Comparison of ENCODE assay signal across 1 cellular context in the genomic region with DNA sequence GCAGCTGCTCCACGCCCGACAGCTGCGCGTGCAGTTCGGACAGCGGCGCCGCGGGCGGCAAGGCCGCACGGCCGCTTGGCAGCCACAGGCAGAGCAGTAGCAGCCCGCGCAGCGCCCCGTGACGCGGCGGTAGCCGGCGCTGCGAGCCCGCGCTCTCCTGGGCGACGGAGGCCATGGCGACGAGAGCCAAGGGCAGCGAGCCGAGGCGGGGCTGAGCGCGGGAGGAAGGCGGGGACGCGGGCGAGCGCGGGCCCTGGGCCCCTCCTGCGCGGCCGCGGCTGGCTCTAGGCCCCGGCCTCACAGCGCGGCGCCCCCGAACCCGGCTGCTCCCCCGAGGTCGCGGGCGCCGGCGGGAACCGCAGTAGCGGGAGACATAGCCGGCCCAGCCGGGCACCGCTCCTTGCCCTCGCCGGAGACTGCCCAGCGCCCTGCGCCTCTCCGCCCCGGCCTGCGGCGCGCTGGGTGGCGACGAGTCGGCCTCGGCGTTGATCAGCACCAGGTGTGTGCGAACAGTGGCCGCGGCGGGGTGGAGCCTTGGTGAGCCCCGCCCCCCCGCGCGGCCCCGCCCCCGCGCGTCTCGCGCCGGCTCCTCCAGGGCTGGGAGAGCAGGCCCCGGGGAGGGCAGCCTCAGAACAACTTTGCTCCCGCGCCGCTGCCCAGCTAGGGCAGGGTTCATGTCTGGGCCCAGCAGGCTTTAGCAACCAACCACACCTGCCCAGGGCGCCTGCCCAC.
TF ChIP-seq lines count a peak whose summit lies in the region.

A gene with protein sequence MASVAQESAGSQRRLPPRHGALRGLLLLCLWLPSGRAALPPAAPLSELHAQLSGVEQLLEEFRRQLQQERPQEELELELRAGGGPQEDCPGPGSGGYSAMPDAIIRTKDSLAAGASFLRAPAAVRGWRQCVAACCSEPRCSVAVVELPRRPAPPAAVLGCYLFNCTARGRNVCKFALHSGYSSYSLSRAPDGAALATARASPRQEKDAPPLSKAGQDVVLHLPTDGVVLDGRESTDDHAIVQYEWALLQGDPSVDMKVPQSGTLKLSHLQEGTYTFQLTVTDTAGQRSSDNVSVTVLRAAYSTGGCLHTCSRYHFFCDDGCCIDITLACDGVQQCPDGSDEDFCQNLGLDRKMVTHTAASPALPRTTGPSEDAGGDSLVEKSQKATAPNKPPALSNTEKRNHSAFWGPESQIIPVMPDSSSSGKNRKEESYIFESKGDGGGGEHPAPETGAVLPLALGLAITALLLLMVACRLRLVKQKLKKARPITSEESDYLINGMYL (minus strand): TSS at position 514 of the 732 bp plus-strand sequence. CDS start 339 bp downstream, at position 175.

TF ChIP-seq in HepG2, 621 proteins besides CTCF, POLR2A, EP300 and RAD21 (continued from another document and continues in another):
- TF ChIP-seq, protein P1, sequence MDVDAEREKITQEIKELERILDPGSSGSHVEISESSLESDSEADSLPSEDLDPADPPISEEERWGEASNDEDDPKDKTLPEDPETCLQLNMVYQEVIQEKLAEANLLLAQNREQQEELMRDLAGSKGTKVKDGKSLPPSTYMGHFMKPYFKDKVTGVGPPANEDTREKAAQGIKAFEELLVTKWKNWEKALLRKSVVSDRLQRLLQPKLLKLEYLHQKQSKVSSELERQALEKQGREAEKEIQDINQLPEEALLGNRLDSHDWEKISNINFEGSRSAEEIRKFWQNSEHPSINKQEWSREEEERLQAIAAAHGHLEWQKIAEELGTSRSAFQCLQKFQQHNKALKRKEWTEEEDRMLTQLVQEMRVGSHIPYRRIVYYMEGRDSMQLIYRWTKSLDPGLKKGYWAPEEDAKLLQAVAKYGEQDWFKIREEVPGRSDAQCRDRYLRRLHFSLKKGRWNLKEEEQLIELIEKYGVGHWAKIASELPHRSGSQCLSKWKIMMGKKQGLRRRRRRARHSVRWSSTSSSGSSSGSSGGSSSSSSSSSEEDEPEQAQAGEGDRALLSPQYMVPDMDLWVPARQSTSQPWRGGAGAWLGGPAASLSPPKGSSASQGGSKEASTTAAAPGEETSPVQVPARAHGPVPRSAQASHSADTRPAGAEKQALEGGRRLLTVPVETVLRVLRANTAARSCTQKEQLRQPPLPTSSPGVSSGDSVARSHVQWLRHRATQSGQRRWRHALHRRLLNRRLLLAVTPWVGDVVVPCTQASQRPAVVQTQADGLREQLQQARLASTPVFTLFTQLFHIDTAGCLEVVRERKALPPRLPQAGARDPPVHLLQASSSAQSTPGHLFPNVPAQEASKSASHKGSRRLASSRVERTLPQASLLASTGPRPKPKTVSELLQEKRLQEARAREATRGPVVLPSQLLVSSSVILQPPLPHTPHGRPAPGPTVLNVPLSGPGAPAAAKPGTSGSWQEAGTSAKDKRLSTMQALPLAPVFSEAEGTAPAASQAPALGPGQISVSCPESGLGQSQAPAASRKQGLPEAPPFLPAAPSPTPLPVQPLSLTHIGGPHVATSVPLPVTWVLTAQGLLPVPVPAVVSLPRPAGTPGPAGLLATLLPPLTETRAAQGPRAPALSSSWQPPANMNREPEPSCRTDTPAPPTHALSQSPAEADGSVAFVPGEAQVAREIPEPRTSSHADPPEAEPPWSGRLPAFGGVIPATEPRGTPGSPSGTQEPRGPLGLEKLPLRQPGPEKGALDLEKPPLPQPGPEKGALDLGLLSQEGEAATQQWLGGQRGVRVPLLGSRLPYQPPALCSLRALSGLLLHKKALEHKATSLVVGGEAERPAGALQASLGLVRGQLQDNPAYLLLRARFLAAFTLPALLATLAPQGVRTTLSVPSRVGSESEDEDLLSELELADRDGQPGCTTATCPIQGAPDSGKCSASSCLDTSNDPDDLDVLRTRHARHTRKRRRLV (CRISPR knock-in tag; IDR thresholded peaks at IDR 0.05) = no peak
- TF ChIP-seq HDAC2 (CRISPR knock-in tag; IDR thresholded peaks at IDR 0.05) = peak; percentile 61
- TF ChIP-seq GLI4 (CRISPR knock-in tag; IDR thresholded peaks at IDR 0.05; ENCODE audit: borderline replicate concordance) = 0 out of 2 replicates have a peak, but pooled peaks have one; percentile 65
- TF ChIP-seq RXRA (CRISPR knock-in tag; IDR thresholded peaks at IDR 0.05) = peak; percentile 80; the same call in 1 of the 2 replicates
- TF ChIP-seq, protein P2, sequence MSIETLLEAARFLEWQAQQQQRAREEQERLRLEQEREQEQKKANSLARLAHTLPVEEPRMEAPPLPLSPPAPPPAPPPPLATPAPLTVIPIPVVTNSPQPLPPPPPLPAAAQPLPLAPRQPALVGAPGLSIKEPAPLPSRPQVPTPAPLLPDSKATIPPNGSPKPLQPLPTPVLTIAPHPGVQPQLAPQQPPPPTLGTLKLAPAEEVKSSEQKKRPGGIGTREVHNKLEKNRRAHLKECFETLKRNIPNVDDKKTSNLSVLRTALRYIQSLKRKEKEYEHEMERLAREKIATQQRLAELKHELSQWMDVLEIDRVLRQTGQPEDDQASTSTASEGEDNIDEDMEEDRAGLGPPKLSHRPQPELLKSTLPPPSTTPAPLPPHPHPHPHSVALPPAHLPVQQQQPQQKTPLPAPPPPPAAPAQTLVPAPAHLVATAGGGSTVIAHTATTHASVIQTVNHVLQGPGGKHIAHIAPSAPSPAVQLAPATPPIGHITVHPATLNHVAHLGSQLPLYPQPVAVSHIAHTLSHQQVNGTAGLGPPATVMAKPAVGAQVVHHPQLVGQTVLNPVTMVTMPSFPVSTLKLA (IDR thresholded peaks at IDR 0.05) = no peak
- TF ChIP-seq ZNF253 (CRISPR knock-in tag; IDR thresholded peaks at IDR 0.05; ENCODE audit: borderline replicate concordance) = no peak
- TF ChIP-seq HOXA9 (CRISPR knock-in tag; IDR thresholded peaks at IDR 0.05; ENCODE audit: borderline replicate concordance) = peak; percentile 89
- no peak for TF ChIP-seq SYNCRIP (IDR thresholded peaks at IDR 0.05; ENCODE audit: insufficient read depth, low read depth, low read length)
- TF ChIP-seq ZNF367 (CRISPR knock-in tag; IDR thresholded peaks at IDR 0.05; ENCODE audit: borderline replicate concordance) = peak; percentile 36; the same call in 1 of the 2 replicates
- no peak for TF ChIP-seq ARNTL (CRISPR knock-in tag; IDR thresholded peaks at IDR 0.05)
- no peak for TF ChIP-seq EEA1 (CRISPR knock-in tag; IDR thresholded peaks at IDR 0.05; ENCODE audit: borderline replicate concordance)
- peak; percentile 76; the same call in 1 of the 2 replicates for TF ChIP-seq ZFP36L2 (CRISPR knock-in tag; IDR thresholded peaks at IDR 0.05)
- TF ChIP-seq GABPB1 (CRISPR knock-in tag; IDR thresholded peaks at IDR 0.05) = peak; percentile 72; the same call in 1 of the 2 replicates
- no peak for TF ChIP-seq SUZ12 (IDR thresholded peaks at IDR 0.05; ENCODE audit: low read depth, low read length)
- TF ChIP-seq, protein P3, sequence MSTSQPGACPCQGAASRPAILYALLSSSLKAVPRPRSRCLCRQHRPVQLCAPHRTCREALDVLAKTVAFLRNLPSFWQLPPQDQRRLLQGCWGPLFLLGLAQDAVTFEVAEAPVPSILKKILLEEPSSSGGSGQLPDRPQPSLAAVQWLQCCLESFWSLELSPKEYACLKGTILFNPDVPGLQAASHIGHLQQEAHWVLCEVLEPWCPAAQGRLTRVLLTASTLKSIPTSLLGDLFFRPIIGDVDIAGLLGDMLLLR (CRISPR knock-in tag; IDR thresholded peaks at IDR 0.05) = no peak; the same call in 1 of the 2 replicates
- TF ChIP-seq SRSF1 (optimal IDR thresholded peaks at IDR 0.05; ENCODE audit: low read depth, low read length) = no peak
- no peak for TF ChIP-seq ZNF282 (IDR thresholded peaks at IDR 0.05; ENCODE audit: partially characterized antibody)
- TF ChIP-seq GABPA (IDR thresholded peaks at IDR 0.05; ENCODE audit: low read depth, low read length) = no peak
- no peak for TF ChIP-seq GABPA (CRISPR knock-in tag; IDR thresholded peaks at IDR 0.05; ENCODE audit: low read depth)
- peak; percentile 77 for TF ChIP-seq HDAC1 (CRISPR knock-in tag; IDR thresholded peaks at IDR 0.05)
- TF ChIP-seq, protein P4, sequence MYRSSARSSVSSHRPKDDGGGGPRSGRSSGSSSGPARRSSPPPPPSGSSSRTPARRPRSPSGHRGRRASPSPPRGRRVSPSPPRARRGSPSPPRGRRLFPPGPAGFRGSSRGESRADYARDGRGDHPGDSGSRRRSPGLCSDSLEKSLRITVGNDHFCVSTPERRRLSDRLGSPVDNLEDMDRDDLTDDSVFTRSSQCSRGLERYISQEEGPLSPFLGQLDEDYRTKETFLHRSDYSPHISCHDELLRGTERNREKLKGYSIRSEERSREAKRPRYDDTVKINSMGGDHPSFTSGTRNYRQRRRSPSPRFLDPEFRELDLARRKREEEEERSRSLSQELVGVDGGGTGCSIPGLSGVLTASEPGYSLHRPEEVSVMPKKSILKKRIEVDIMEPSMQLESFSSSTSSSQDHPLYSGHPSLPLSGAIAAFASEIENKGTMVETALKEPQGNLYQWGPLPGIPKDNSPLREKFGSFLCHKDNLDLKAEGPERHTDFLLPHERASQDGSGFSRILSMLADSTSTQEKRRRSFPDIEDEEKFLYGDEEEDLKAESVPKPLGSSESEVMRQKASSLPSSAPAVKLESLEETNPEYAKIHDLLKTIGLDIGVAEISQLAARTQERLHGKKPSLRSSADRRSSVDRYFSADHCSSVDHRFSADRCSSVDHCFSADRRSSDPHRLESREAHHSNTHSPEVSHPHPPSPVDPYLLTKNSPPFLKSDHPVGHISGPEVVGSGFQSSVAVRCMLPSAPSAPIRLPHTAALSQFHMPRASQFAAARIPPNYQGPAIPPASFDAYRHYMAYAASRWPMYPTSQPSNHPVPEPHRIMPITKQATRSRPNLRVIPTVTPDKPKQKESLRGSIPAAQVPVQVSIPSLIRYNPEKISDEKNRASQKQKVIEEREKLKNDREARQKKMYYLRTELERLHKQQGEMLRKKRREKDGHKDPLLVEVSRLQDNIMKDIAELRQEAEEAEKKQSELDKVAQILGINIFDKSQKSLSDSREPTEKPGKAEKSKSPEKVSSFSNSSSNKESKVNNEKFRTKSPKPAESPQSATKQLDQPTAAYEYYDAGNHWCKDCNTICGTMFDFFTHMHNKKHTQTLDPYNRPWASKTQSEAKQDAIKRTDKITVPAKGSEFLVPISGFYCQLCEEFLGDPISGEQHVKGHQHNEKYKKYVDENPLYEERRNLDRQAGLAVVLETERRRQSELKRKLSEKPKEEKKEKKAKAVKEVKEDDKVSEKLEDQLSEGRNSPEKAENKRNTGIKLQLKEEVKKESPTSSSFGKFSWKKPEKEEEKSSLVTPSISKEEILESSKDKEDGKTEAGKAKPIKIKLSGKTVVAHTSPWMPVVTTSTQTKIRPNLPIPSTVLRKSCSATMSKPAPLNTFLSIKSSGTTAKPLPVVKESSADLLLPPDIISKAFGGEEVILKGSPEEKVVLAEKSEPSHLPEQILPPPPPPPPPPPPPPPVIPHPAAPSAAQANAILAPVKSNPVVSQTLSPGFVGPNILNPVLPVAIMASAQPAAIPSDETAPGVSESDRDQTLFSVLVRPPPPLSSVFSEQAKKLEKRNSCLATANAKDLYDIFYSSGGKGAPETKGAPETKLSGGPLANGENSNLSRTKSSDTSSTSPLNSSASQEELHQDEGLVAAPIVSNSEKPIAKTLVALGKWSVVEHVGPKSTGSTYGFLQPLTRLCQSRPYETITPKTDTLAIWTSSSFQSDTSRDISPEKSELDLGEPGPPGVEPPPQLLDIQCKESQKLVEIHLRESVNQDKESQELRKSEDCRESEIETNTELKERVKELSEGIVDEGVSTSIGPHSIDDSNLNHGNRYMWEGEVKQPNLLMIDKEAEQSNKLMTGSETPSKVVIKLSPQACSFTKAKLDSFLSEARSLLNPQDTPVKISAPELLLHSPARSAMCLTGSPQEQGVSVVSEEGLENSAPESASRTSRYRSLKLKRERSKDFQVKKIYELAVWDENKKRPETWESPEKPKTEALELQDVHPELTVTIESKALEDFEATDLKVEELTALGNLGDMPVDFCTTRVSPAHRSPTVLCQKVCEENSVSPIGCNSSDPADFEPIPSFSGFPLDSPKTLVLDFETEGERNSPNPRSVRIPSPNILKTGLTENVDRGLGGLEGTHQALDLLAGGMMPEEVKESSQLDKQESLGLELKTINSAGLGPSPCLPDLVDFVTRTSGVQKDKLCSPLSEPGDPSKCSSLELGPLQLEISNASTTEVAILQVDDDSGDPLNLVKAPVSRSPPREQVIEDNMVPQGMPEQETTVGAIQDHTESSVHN (CRISPR knock-in tag; IDR thresholded peaks at IDR 0.05) = no peak
- TF ChIP-seq ZNF138 (CRISPR knock-in tag; IDR thresholded peaks at IDR 0.05; ENCODE audit: low read depth) = no peak; the same call in 1 of the 2 replicates
- TF ChIP-seq, protein P5, sequence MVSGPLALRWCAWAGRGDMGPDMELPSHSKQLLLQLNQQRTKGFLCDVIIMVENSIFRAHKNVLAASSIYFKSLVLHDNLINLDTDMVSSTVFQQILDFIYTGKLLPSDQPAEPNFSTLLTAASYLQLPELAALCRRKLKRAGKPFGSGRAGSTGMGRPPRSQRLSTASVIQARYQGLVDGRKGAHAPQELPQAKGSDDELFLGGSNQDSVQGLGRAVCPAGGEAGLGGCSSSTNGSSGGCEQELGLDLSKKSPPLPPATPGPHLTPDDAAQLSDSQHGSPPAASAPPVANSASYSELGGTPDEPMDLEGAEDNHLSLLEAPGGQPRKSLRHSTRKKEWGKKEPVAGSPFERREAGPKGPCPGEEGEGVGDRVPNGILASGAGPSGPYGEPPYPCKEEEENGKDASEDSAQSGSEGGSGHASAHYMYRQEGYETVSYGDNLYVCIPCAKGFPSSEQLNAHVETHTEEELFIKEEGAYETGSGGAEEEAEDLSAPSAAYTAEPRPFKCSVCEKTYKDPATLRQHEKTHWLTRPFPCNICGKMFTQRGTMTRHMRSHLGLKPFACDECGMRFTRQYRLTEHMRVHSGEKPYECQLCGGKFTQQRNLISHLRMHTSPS (CRISPR knock-in tag; IDR thresholded peaks at IDR 0.05; ENCODE audit: low read depth) = peak; percentile 85; the same call in 1 of the 2 replicates
